Comparison of ENCODE assay signal across 30 cellular contexts in genomic region chrX:118862086-118862485, GRCh38. TPM values are rescaled to one million over a fixed set of nuclear protein-coding genes. Genes with fewer than 3 reads are reported as not detected.
"Had no signal": no experiment of that assay in that cellular context is flagged by ENCODE, and none has a peak within 500 bp of the region (broad histone marks: within the 10 kb centered on the region; RNA-seq: fewer than 3 reads in every experiment).

No MANE protein-coding gene starts in this region.

- H3K27ac Mint-ChIP-seq: activated naive CD4-positive, alpha-beta T cell treated with anti-CD3 and anti-CD28 coated beads for 36 hours; activated naive CD8-positive, alpha-beta T cell treated with anti-CD3 and anti-CD28 coated beads for 36 hours; activated T-helper 1 cell treated with anti-CD3 and anti-CD28 coated beads, Interleukin-12 subunit alpha, Interleukin-12 subunit beta, Interleukin-2, Interleukin-4 antibody, amounts not matched to agents 30 ng/mL and 10 ng/mL and 1 ng/mL, durations not matched to agents 14 hours and 24 hours and 36 hours; dendritic cell treated with granulocyte-macrophage colony-stimulating factor and Interleukin-4, amounts not matched to agents 40 ng/mL and 50 ng/mL, for 4 days; naive thymus-derived CD4-positive, alpha-beta T cell; T-helper 1 cell treated with Interleukin-12 subunit alpha and Interleukin-12 subunit beta and Interleukin-4 antibody, amounts not matched to agents 30 μg/mL and 1 μg/mL, for 36 hours had no signal

- H3K4me3 ChIP-seq: adrenal gland, esophagus muscularis mucosa, gastroesophageal sphincter, right atrium auricular region, suprapubic skin, tibial artery, upper lobe of right lung had no signal

- H3K27me3 ChIP-seq: brain microvascular endothelial cell, esophagus muscularis mucosa, gastroesophageal sphincter, right atrium auricular region, suprapubic skin, tibial artery, upper lobe of right lung had no signal

- H3K9me3 Mint-ChIP-seq: activated naive CD4-positive, alpha-beta T cell treated with anti-CD3 and anti-CD28 coated beads for 36 hours; activated naive CD8-positive, alpha-beta T cell treated with anti-CD3 and anti-CD28 coated beads for 36 hours; activated T-helper 1 cell treated with anti-CD3 and anti-CD28 coated beads, Interleukin-12 subunit alpha, Interleukin-12 subunit beta, Interleukin-2, Interleukin-4 antibody, amounts not matched to agents 30 ng/mL and 10 ng/mL and 1 ng/mL, durations not matched to agents 14 hours and 24 hours and 36 hours; dendritic cell treated with granulocyte-macrophage colony-stimulating factor and Interleukin-4, amounts not matched to agents 40 ng/mL and 50 ng/mL, for 4 days; naive thymus-derived CD4-positive, alpha-beta T cell; T-helper 1 cell treated with Interleukin-12 subunit alpha and Interleukin-12 subunit beta and Interleukin-4 antibody, amounts not matched to agents 30 μg/mL and 1 μg/mL, for 36 hours had no signal

- H3K36me3 ChIP-seq: adrenal gland, brain microvascular endothelial cell, esophagus muscularis mucosa, gastroesophageal sphincter, right atrium auricular region, suprapubic skin, tibial artery, upper lobe of right lung had no signal

- H3K27ac ChIP-seq: adrenal gland, brain microvascular endothelial cell, esophagus muscularis mucosa, gastroesophageal sphincter, parathyroid adenoma, right atrium auricular region, suprapubic skin, tibial artery, upper lobe of right lung, VCaP had no signal

- H3K4me3 Mint-ChIP-seq: activated naive CD4-positive, alpha-beta T cell treated with anti-CD3 and anti-CD28 coated beads for 36 hours; activated naive CD8-positive, alpha-beta T cell treated with anti-CD3 and anti-CD28 coated beads for 36 hours; activated T-helper 1 cell treated with anti-CD3 and anti-CD28 coated beads, Interleukin-12 subunit alpha, Interleukin-12 subunit beta, Interleukin-2, Interleukin-4 antibody, amounts not matched to agents 30 ng/mL and 10 ng/mL and 1 ng/mL, durations not matched to agents 14 hours and 24 hours and 36 hours; dendritic cell treated with granulocyte-macrophage colony-stimulating factor and Interleukin-4, amounts not matched to agents 40 ng/mL and 50 ng/mL, for 4 days; mesothelial cell of epicardium; naive thymus-derived CD4-positive, alpha-beta T cell; neural crest cell; T-helper 1 cell treated with Interleukin-12 subunit alpha and Interleukin-12 subunit beta and Interleukin-4 antibody, amounts not matched to agents 30 μg/mL and 1 μg/mL, for 36 hours had no signal

- DNase-seq: activated CD4-positive, alpha-beta T cell treated with anti-CD3 and anti-CD28 coated beads for 4 hours; activated CD4-positive, alpha-beta T cell treated with anti-CD3 and anti-CD28 coated beads, Interleukin-2, amount 50 U/mL, for 48 hours; activated CD8-positive, alpha-beta memory T cell treated with anti-CD3 and anti-CD28 coated beads for 24 hours; activated effector memory CD4-positive, alpha-beta T cell treated with anti-CD3 and anti-CD28 coated beads, Interleukin-2, amount 50 U/mL, for 16 hours; activated naive CD4-positive, alpha-beta T cell treated with anti-CD3 and anti-CD28 coated beads for 36 hours; activated naive CD8-positive, alpha-beta T cell treated with anti-CD3 and anti-CD28 coated beads for 36 hours; adrenal gland; aorta; brain microvascular endothelial cell; hippocampal formation; left colon; naive thymus-derived CD4-positive, alpha-beta T cell; occipital lobe; stimulated activated CD4-positive, alpha-beta T cell treated with anti-CD3 and anti-CD28 coated beads, Interleukin-15, amount 100 ng/mL, for 24 hours; stimulated activated CD4-positive, alpha-beta T cell treated with anti-CD3 and anti-CD28 coated beads, Interleukin-2, amount 100 ng/mL, for 24 hours; stimulated activated naive CD4-positive, alpha-beta T cell; T-helper 9 cell; tibial artery; upper lobe of right lung had no signal

- H3K4me1 Mint-ChIP-seq: activated naive CD8-positive, alpha-beta T cell treated with anti-CD3 and anti-CD28 coated beads for 36 hours; neural crest cell had no signal

- H3K4me1 ChIP-seq: adrenal gland, esophagus muscularis mucosa, gastroesophageal sphincter, parathyroid adenoma, right atrium auricular region, suprapubic skin, tibial artery, upper lobe of right lung had no signal

- ATAC-seq: gastroesophageal sphincter; naive thymus-derived CD4-positive, alpha-beta T cell; upper lobe of right lung had no signal

- H3K9me3 ChIP-seq: adrenal gland, esophagus muscularis mucosa, gastroesophageal sphincter, right atrium auricular region, suprapubic skin, tibial artery, upper lobe of right lung had no signal

- H3K27me3 Mint-ChIP-seq: activated naive CD8-positive, alpha-beta T cell treated with anti-CD3 and anti-CD28 coated beads for 36 hours; dendritic cell treated with granulocyte-macrophage colony-stimulating factor and Interleukin-4, amounts not matched to agents 40 ng/mL and 50 ng/mL, for 4 days had no signal

- H3K36me3 Mint-ChIP-seq: activated naive CD8-positive, alpha-beta T cell treated with anti-CD3 and anti-CD28 coated beads for 36 hours; naive thymus-derived CD4-positive, alpha-beta T cell had no signal

RNA-seq across cellular contexts. Expression of gene ZCCHC12, which starts 38.5 kb away (rescaled TPM):
- total RNA-seq: suprapubic skin had no signal
